7 cellular contexts compared by ENCODE assay signal in genomic region chr17:67246648-67247415, GRCh38. TPM values are rescaled to one million over a fixed set of nuclear protein-coding genes. Genes with fewer than 3 reads are reported as not detected.
DNase-seq lines count a peak whose midpoint lies in the region; ATAC-seq and TF ChIP-seq lines count a peak whose summit lies in the region.

No MANE protein-coding gene starts in this region.

- H3K36me3 ChIP-seq in HEK293 (ENCODE audit: control insufficient read depth in 2 of 2, insufficient read depth in 1 of 2, low read length in 2 of 2) = peaks cover 1 to 3% of the 10 kb centered on the region in 2 experiments; a peak in 2 of 3 replicates

- peak overlapping the region; percentile 96; the same call in 1 of the 2 replicates for H3K27ac ChIP-seq in HEK293 (ENCODE audit: extremely low read depth, low read depth, low read length)

- DNase-seq in NCI-H69 (lab: John Stamatoyannopoulos, UW) (peak; percentile 64), immature natural killer cell (peak; percentile 81 to 86 (median 84)), OCI-M2 (lab: John Stamatoyannopoulos, UW; ENCODE audit: unreplicated experiment) (no peak)
- no peak for DNase-seq in activated naive CD8-positive, alpha-beta T cell treated with anti-CD3 and anti-CD28 coated beads, Interleukin-2, amount 10 ng/mL, durations not matched to agents 7 days and 5 days
- DNase-seq in stimulated activated CD8-positive, alpha-beta memory T cell treated with anti-CD3 and anti-CD28 coated beads, Interleukin-12 subunit alpha, Interleukin-12 subunit beta, amount 100 ng/mL, for 4 hours (ENCODE audit: low read depth) = peak; percentile 37

- H3K36me3 Mint-ChIP-seq in activated naive CD8-positive, alpha-beta T cell treated with anti-CD3 and anti-CD28 coated beads, Interleukin-2, amount 10 ng/mL, durations not matched to agents 7 days and 5 days = peaks cover 5% of the 10 kb centered on the region
- peaks cover 0 to 7% (median under 1%) of the 10 kb centered on the region in 3 donors for H3K36me3 Mint-ChIP-seq in immature natural killer cell

- H3K4me1 ChIP-seq in HEK293 (ENCODE audit: control insufficient read depth, insufficient read depth, low read length) = peaks cover 8% of the 10 kb centered on the region

- peak overlapping the region; percentile 74 for H3K4me3 Mint-ChIP-seq in activated naive CD8-positive, alpha-beta T cell treated with anti-CD3 and anti-CD28 coated beads, Interleukin-2, amount 10 ng/mL, durations not matched to agents 7 days and 5 days
- peak overlapping the region; percentile 86 to 93 (median 91) for H3K4me3 Mint-ChIP-seq in immature natural killer cell

- peak; percentile 54 for ATAC-seq in GM18508 (IDR thresholded peaks at IDR 0.05; ENCODE audit: insufficient read depth, unreplicated experiment)
- ATAC-seq in activated naive CD8-positive, alpha-beta T cell treated with anti-CD3 and anti-CD28 coated beads, Interleukin-2, amount 10 ng/mL, durations not matched to agents 7 days and 5 days (ENCODE audit: low read depth) = no peak

- no peak for TF ChIP-seq CTCF in HEK293 (tag by site-specific recombination; IDR thresholded peaks at IDR 0.05)

- peak overlapping the region; percentile 93 for H3K4me3 ChIP-seq in HEK293 (ENCODE audit: low read depth, low read length)

- peaks cover 29% of the 10 kb centered on the region for H3K4me1 Mint-ChIP-seq in activated naive CD8-positive, alpha-beta T cell treated with anti-CD3 and anti-CD28 coated beads, Interleukin-2, amount 10 ng/mL, durations not matched to agents 7 days and 5 days
- H3K4me1 Mint-ChIP-seq in immature natural killer cell = peaks cover 50 to 54% of the 10 kb centered on the region in 2 donors

- POLR2A ChIA-PET in HEK293 (lab: Yijun Ruan, JAX) = no interaction called here
- POLR2A ChIA-PET in activated naive CD8-positive, alpha-beta T cell treated with anti-CD3 and anti-CD28 coated beads, Interleukin-2, amount 10 ng/mL, durations not matched to agents 7 days and 5 days (lab: Charles Lee) = no interaction called here

- H3K9me3 Mint-ChIP-seq in activated naive CD8-positive, alpha-beta T cell treated with anti-CD3 and anti-CD28 coated beads, Interleukin-2, amount 10 ng/mL, durations not matched to agents 7 days and 5 days = no peaks in the 10 kb centered on the region
- H3K9me3 Mint-ChIP-seq in immature natural killer cell = no peaks in the 10 kb centered on the region

- peak overlapping the region; percentile 70 for H3K27ac Mint-ChIP-seq in activated naive CD8-positive, alpha-beta T cell treated with anti-CD3 and anti-CD28 coated beads, Interleukin-2, amount 10 ng/mL, durations not matched to agents 7 days and 5 days
- peak overlapping the region; percentile 97 to 100 (median 99) for H3K27ac Mint-ChIP-seq in immature natural killer cell

- CTCF ChIA-PET in HEK293 (lab: Yijun Ruan, JAX) = interaction anchor here (0.5 to 0.7 kb wide), 3 partner anchors 47 to 131 kb away, joined by 3 to 6 read pairs (median 6); no protein-coding TSS in a partner anchor

- peaks cover 10% of the 10 kb centered on the region for H3K27me3 Mint-ChIP-seq in activated naive CD8-positive, alpha-beta T cell treated with anti-CD3 and anti-CD28 coated beads, Interleukin-2, amount 10 ng/mL, durations not matched to agents 7 days and 5 days
- peaks cover 13 to 27% (median 14%) of the 10 kb centered on the region in 3 donors for H3K27me3 Mint-ChIP-seq in immature natural killer cell (ENCODE audit: low read depth in 3 of 3)

- no peaks in the 10 kb centered on the region for H3K9me3 ChIP-seq in HEK293 (ENCODE audit: control insufficient read depth, insufficient read depth, low read depth, low read length)

TF ChIP-seq in HEK293, 187 proteins besides CTCF, POLR2A, EP300 and RAD21 (continues in another document):
- TF ChIP-seq ZNF169 (tag by site-specific recombination; IDR thresholded peaks at IDR 0.05) (no peak), ZNF112 (tag by site-specific recombination; IDR thresholded peaks at IDR 0.05) (no peak), ZBTB21 (tag by site-specific recombination; IDR thresholded peaks at IDR 0.05) (no peak), KLF8 (tag by site-specific recombination; IDR thresholded peaks at IDR 0.05) (no peak; the same call in none of the 2 replicates), ZFP41 (tag by site-specific recombination; IDR thresholded peaks at IDR 0.05; ENCODE audit: borderline replicate concordance) (no peak), ZNF621 (tag by site-specific recombination; IDR thresholded peaks at IDR 0.05) (no peak), ZXDB (tag by site-specific recombination; IDR thresholded peaks at IDR 0.05) (peak; percentile 49; the same call in 1 of the 2 replicates), ZNF837 (tag by site-specific recombination; IDR thresholded peaks at IDR 0.05) (no peak), ZNF248 (tag by site-specific recombination; IDR thresholded peaks at IDR 0.05) (no peak), HOXA7 (CRISPR knock-in tag; IDR thresholded peaks at IDR 0.05; ENCODE audit: borderline replicate concordance) (no peak), ZNF214 (tag by site-specific recombination; IDR thresholded peaks at IDR 0.05; ENCODE audit: borderline replicate concordance) (no peak), BCL6B (tag by site-specific recombination; IDR thresholded peaks at IDR 0.05) (no peak), ZBTB1 (tag by site-specific recombination; IDR thresholded peaks at IDR 0.05) (no peak), ZNF776 (tag by site-specific recombination; IDR thresholded peaks at IDR 0.05; ENCODE audit: borderline replicate concordance) (no peak), ZNF138 (tag by site-specific recombination; IDR thresholded peaks at IDR 0.05; ENCODE audit: borderline replicate concordance) (no peak), ZBTB49 (tag by site-specific recombination; IDR thresholded peaks at IDR 0.05; ENCODE audit: low read depth) (no peak), ZNF558 (tag by site-specific recombination; IDR thresholded peaks at IDR 0.05) (no peak), ZNF571 (tag by site-specific recombination; IDR thresholded peaks at IDR 0.05) (no peak), OVOL3 (tag by site-specific recombination; IDR thresholded peaks at IDR 0.05) (no peak), ZNF555 (tag by site-specific recombination; conservative IDR thresholded peaks at IDR 0.05) (no peak), ZNF426 (tag by site-specific recombination; IDR thresholded peaks at IDR 0.05) (no peak), ZNF404 (tag by site-specific recombination; IDR thresholded peaks at IDR 0.05) (no peak), MEIS1 (CRISPR knock-in tag; IDR thresholded peaks at IDR 0.05; ENCODE audit: borderline replicate concordance) (no peak), GLIS1 (tag by site-specific recombination; IDR thresholded peaks at IDR 0.05) (peak; percentile 95), ZNF768 (tag by site-specific recombination; IDR thresholded peaks at IDR 0.05) (no peak), PATZ1 (tag by site-specific recombination; IDR thresholded peaks at IDR 0.05) (peak; percentile 84), ZBTB48 (tag by site-specific recombination; IDR thresholded peaks at IDR 0.05) (peak; percentile 81), TCF7L2 (IDR thresholded peaks at IDR 0.05; ENCODE audit: borderline replicate concordance, low read depth, low read length) (no peak)

RNA-seq across cellular contexts. Expression of gene HELZ, which starts 1.8 kb away (rescaled TPM):
- total RNA-seq in activated naive CD8-positive, alpha-beta T cell treated with anti-CD3 and anti-CD28 coated beads, Interleukin-2, amount 10 ng/mL, durations not matched to agents 7 days and 5 days = 10 to 100 TPM; 84.8 to 86.2 TPM
- 100 to 1,000 TPM in 1 of 3 donors, 10 to 100 TPM in 2; 41.4 to 121 (median 44.2) TPM for polyA plus RNA-seq in immature natural killer cell

Comparison
In these comparisons a context has a peak if more than half of its experiments do, and no peak if none do; other contexts are left out.
1. DNase-seq: peak in NCI-H69 (single experiment), immature natural killer cell (3 of 3) and stimulated activated CD8-positive, alpha-beta memory T cell treated with anti-CD3 and anti-CD28 coated beads, Interleukin-12 subunit alpha, Interleukin-12 subunit beta, amount 100 ng/mL, for 4 hours (single experiment); none in activated naive CD8-positive, alpha-beta T cell treated with anti-CD3 and anti-CD28 coated beads, Interleukin-2, amount 10 ng/mL, durations not matched to agents 7 days and 5 days (single experiment) and OCI-M2 (single experiment).